1 cellular context compared by ENCODE assay signal in the genomic region with DNA sequence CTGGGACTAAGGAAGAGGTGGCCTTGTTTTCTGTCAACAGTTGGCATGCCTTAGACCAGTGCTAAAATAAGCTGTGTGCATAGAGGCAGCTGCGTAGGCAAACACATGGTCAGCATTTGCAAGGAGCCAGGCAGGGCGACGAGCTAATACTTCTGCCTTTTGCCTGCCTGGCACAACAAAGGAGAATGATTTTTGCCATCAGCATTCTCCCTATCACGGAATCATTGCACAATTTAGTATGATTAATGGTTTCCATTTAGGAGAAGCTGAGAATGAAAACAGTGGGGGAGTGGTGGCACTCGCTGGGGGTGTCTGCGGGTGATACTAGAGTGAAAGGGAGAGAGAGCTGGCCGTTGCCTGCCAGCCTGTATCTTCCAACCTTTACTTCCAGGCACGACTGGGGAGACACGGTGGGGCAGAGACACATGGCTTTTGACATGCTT.
TF ChIP-seq lines count a peak whose summit lies in the region.

No MANE protein-coding gene starts in this region.

TF ChIP-seq in IMR-90, 13 proteins besides CTCF, POLR2A, EP300 and RAD21:
- TF ChIP-seq CEBPB (IDR thresholded peaks at IDR 0.05; ENCODE audit: low read depth, low read length) (peak; percentile 69), FOS (IDR thresholded peaks at IDR 0.05; ENCODE audit: low read depth, low read length) (no peak)
